Comparison of ENCODE assay signal across 25 cellular contexts in genomic region chr13:53100394-53101063, GRCh38.
A peak's percentile ranks its signal among the peaks of the same experiment; 100 is the strongest.
DNase-seq lines count a peak whose midpoint lies in the region; ATAC-seq and TF ChIP-seq lines count a peak whose summit lies in the region.
"Had no signal": no experiment of that assay in that cellular context is flagged by ENCODE, and none has a peak within 500 bp of the region (broad histone marks: within the 10 kb centered on the region; RNA-seq: fewer than 3 reads in every experiment).

No MANE protein-coding gene starts in this region.

- H3K9me3 ChIP-seq in cardiac muscle cell (ENCODE audit: low read depth) (no peaks in the 10 kb centered on the region), left ventricle myocardium inferior (replicated peaks) (no peaks in the 10 kb centered on the region), colonic mucosa (no peaks in the 10 kb centered on the region), OCI-LY7 (ENCODE audit: low read length) (no peaks in the 10 kb centered on the region)

- no peaks in the 10 kb centered on the region for H3K36me3 Mint-ChIP-seq in stimulated activated memory B cell treated with anti-CD40 and anti-IgM and Interleukin-4, amounts not matched to agents 10 μg/mL and 1 μg/mL and 100 μg/mL, for 72 hours

- intact Hi-C loops in left ventricle myocardium inferior (cut with micrococcal nuclease) (no loop called here), colonic mucosa (cut with DNase I) (no loop called here), OCI-LY7 (cut with micrococcal nuclease; ENCODE audit: unreplicated experiment) (no loop called here)

- no peaks in the 10 kb centered on the region for H3K9me2 ChIP-seq in OCI-LY7 (ENCODE audit: insufficient read depth, low read length)

- H3K4me1 Mint-ChIP-seq in stimulated activated memory B cell treated with anti-CD40 and anti-IgM and Interleukin-4, amounts not matched to agents 10 μg/mL and 1 μg/mL and 100 μg/mL, for 72 hours = no peaks in the 10 kb centered on the region
- H3K4me1 Mint-ChIP-seq: H9 had no signal

- H3K27me3 Mint-ChIP-seq in stimulated activated memory B cell treated with anti-CD40 and anti-IgM and Interleukin-4, amounts not matched to agents 10 μg/mL and 1 μg/mL and 100 μg/mL, for 72 hours = no peaks in the 10 kb centered on the region

- H3K79me2 ChIP-seq in OCI-LY7 (ENCODE audit: insufficient read depth, low read depth, low read length) = no peaks in the 10 kb centered on the region

- CTCF ChIA-PET in OCI-LY7 (lab: Charles Lee; ENCODE audit: unreplicated experiment) = no interaction called here

- H3K9me3 Mint-ChIP-seq in stimulated activated memory B cell treated with anti-CD40 and anti-IgM and Interleukin-4, amounts not matched to agents 10 μg/mL and 1 μg/mL and 100 μg/mL, for 72 hours = no peaks in the 10 kb centered on the region

- H3K27ac ChIP-seq in cardiac muscle cell = peak overlapping the region; percentile 31
- H3K27ac ChIP-seq in left ventricle myocardium inferior (replicated peaks) = no peak overlapping the region
- H3K27ac ChIP-seq in colonic mucosa = no peak overlapping the region
- H3K27ac ChIP-seq in OCI-LY7 (ENCODE audit: low read depth, low read length, poor library complexity, severe bottlenecking) = no peak overlapping the region
- H3K27ac ChIP-seq: C4-2B, HL-60 had no signal

- H4K20me1 ChIP-seq in OCI-LY7 (ENCODE audit: insufficient read depth, low read length) = no peaks in the 10 kb centered on the region

- H3K4me3 Mint-ChIP-seq in stimulated activated memory B cell treated with anti-CD40 and anti-IgM and Interleukin-4, amounts not matched to agents 10 μg/mL and 1 μg/mL and 100 μg/mL, for 72 hours = no peak overlapping the region
- H3K4me3 Mint-ChIP-seq: H9, HFFc6 had no signal

- DNase-seq in cardiac muscle cell (ENCODE audit: low read depth in 1 of 2, low spot score in 1 of 2) = peak in 1 of 2 donors; percentile 27
- no peak for DNase-seq in left ventricle myocardium inferior
- DNase-seq in colonic mucosa = peak; percentile 27
- peak; percentile 17 for DNase-seq in mucosa of gallbladder (ENCODE audit: low spot score)
- DNase-seq in OCI-LY7 (ENCODE audit: low spot score) = no peak
- DNase-seq: GDM1; H9; HFFc6; MM.1S; NCI-H1048; NCI-H1417 treated with DMSO at 0.1 percent for 48 hours; NCI-H187; NCI-H446 treated with DMSO at 0.1 percent for 48 hours; NCI-H774; NK-92 treated with Interleukin-12 subunit alpha and Interleukin-12 subunit beta, amount 100 ng/mL, for 24 hours; SIG-M5 had no signal

- H3K4me3 ChIP-seq in cardiac muscle cell (no peak overlapping the region), left ventricle myocardium inferior (no peak overlapping the region), colonic mucosa (no peak overlapping the region), OCI-LY7 (ENCODE audit: low read depth, low read length, poor library complexity, severe bottlenecking) (no peak overlapping the region)
- H3K4me3 ChIP-seq: K562 had no signal

- ATAC-seq in GM19467 (IDR thresholded peaks at IDR 0.05; ENCODE audit: unreplicated experiment) (no peak), GM19452 (IDR thresholded peaks at IDR 0.05; ENCODE audit: unreplicated experiment) (no peak)
- no peak for ATAC-seq in stimulated activated memory B cell treated with anti-CD40 and anti-IgM and Interleukin-4, amounts not matched to agents 10 μg/mL and 1 μg/mL and 100 μg/mL, for 72 hours
- ATAC-seq: HepG2, K562, Panc1, SK-N-SH treated with all-trans-retinoic acid at 6 μM for 48 hours had no signal

- H3K27ac Mint-ChIP-seq in stimulated activated memory B cell treated with anti-CD40 and anti-IgM and Interleukin-4, amounts not matched to agents 10 μg/mL and 1 μg/mL and 100 μg/mL, for 72 hours = no peak overlapping the region
- H3K27ac Mint-ChIP-seq: H9, HFFc6 had no signal

- POLR2A ChIA-PET in OCI-LY7 (lab: Charles Lee) = no interaction called here

- H3K4me2 ChIP-seq in OCI-LY7 (ENCODE audit: low read length) = no peak overlapping the region

- H3K9ac ChIP-seq in colonic mucosa (ENCODE audit: low read depth in 2 of 2, low read length in 2 of 2) = no peak overlapping the region

- no peak overlapping the region for H2AFZ ChIP-seq in OCI-LY7 (ENCODE audit: low read length)

- H3K4me1 ChIP-seq in cardiac muscle cell (ENCODE audit: low read depth) (peaks cover 34% of the 10 kb centered on the region), left ventricle myocardium inferior (no peaks in the 10 kb centered on the region), colonic mucosa (no peaks in the 10 kb centered on the region), OCI-LY7 (ENCODE audit: insufficient read depth, low read length, poor library complexity, severe bottlenecking) (no peaks in the 10 kb centered on the region)

- H3K27me3 ChIP-seq in cardiac muscle cell (no peaks in the 10 kb centered on the region), left ventricle myocardium inferior (ENCODE audit: low read depth) (no peaks in the 10 kb centered on the region), colonic mucosa (no peaks in the 10 kb centered on the region)

- TF ChIP-seq CTCF in cardiac muscle cell (IDR thresholded peaks at IDR 0.05; ENCODE audit: low read depth, low read length) (no peak), left ventricle myocardium inferior (IDR thresholded peaks at IDR 0.05; ENCODE audit: borderline replicate concordance) (no peak), colonic mucosa (IDR thresholded peaks at IDR 0.05) (no peak), OCI-LY7 (conservative IDR thresholded peaks at IDR 0.05; ENCODE audit: low read length) (no peak)

- no TSS peak for BruUV-seq in OCI-LY7 (replicated peaks; lab: Mats Ljungman, UMichigan)

- H3K36me3 ChIP-seq in cardiac muscle cell (no peaks in the 10 kb centered on the region), left ventricle myocardium inferior (no peaks in the 10 kb centered on the region), colonic mucosa (no peaks in the 10 kb centered on the region), OCI-LY7 (ENCODE audit: insufficient read depth, low read length) (no peaks in the 10 kb centered on the region)

Comparison
In these comparisons a context has a peak if more than half of its experiments do, and no peak if none do; other contexts are left out.
1. DNase-seq: peak in colonic mucosa (single experiment) and mucosa of gallbladder (single experiment); none in left ventricle myocardium inferior (single experiment) and OCI-LY7 (single experiment).